Comparison of ENCODE assay signal across 18 cellular contexts in the genomic region with DNA sequence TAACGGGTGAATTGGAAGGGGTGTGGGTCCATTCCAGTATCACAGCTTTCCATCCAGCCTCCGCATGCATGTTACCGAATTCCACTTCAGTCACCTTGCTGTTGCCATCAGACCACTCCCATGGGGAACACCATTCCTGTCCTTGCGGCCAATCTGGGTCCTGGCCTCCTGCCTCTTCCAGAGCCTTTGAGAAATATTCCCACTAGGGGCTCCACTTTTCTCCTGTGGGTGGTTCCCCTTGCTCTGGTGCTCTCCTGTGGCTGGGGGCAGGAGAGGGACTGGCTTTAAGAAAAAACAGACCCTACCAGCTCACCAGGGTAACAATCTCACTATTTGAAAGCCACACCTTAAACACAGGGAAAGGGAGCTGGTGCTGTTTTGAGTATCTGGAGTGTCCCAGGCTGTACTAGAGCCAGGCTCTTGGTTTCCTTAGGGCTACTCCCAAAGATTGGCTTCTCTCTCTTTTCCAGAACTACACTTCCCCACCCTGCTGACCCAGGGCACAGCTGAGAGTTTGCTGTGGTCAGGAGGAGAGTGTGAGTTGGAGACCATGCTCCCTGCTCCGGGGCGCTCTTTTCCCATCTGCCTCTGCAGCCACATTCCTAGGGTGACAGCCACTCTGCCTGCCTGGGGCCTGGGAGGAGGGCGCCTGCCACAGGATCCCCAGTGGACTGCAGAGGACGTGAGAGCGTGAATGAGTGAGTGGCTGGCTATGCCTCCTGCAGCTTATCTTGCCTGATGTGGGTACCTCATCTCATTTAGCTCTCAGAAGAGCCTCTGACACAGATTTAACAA.
"Had no signal": no experiment of that assay in that cellular context is flagged by ENCODE, and none has a peak within 500 bp of the region (broad histone marks: within the 10 kb centered on the region; RNA-seq: fewer than 3 reads in every experiment).

No MANE protein-coding gene starts in this region.

- H3K4me3 ChIP-seq: mucosa of descending colon, smooth muscle cell, suprapubic skin had no signal

- ATAC-seq: activated CD8-positive, alpha-beta T cell treated with anti-CD3 and anti-CD28 coated beads, Interleukin-2, amount 10 ng/mL, durations not matched to agents 7 days and 5 days; activated naive CD4-positive, alpha-beta T cell treated with anti-CD3 and anti-CD28 coated beads, Interleukin-2, amount 50 U/mL, for 72 hours; effector memory CD8-positive, alpha-beta T cell; mucosa of descending colon; naive thymus-derived CD8-positive, alpha-beta T cell; right cardiac atrium; stimulated activated naive CD8-positive, alpha-beta T cell treated with anti-CD3 and anti-CD28 coated beads, Interleukin-15, Interleukin-2, amounts not matched to agents 100 U/mL and 50 U/mL, for 24 hours had no signal

- H3K4me1 ChIP-seq: suprapubic skin had no signal

- DNase-seq: activated CD8-positive, alpha-beta T cell treated with anti-CD3 and anti-CD28 coated beads, Interleukin-2, amount 10 ng/mL, durations not matched to agents 7 days and 5 days; activated T-cell treated with anti-CD3 and anti-CD28 coated beads for 4 hours; central memory CD4-positive, alpha-beta T cell; effector memory CD8-positive, alpha-beta T cell; mucosa of descending colon; naive thymus-derived CD8-positive, alpha-beta T cell; right cardiac atrium; SHP77 treated with DMSO at 0.1 percent for 48 hours; stimulated activated naive CD8-positive, alpha-beta T cell treated with anti-CD3 and anti-CD28 coated beads, Interleukin-15, Interleukin-2, amounts not matched to agents 100 U/mL and 50 U/mL, for 24 hours; WERI-Rb-1 had no signal

- H3K27me3 ChIP-seq: suprapubic skin had no signal

- H3K27me3 Mint-ChIP-seq: dendritic cell treated with granulocyte-macrophage colony-stimulating factor and Interleukin-4, amounts not matched to agents 40 ng/mL and 50 ng/mL, for 4 days had no signal

- H3K36me3 ChIP-seq: suprapubic skin, WERI-Rb-1 had no signal

- FAIRE-seq: frontal cortex had no signal

- H3K27ac Mint-ChIP-seq: activated CD8-positive, alpha-beta T cell treated with anti-CD3 and anti-CD28 coated beads, Interleukin-2, amount 10 ng/mL, durations not matched to agents 7 days and 5 days; dendritic cell treated with granulocyte-macrophage colony-stimulating factor and Interleukin-4, amounts not matched to agents 40 ng/mL and 50 ng/mL, for 4 days; effector memory CD8-positive, alpha-beta T cell; naive thymus-derived CD8-positive, alpha-beta T cell; T-helper 1 cell treated with Interleukin-12 subunit alpha and Interleukin-12 subunit beta and Interleukin-4 antibody, amounts not matched to agents 30 μg/mL and 1 μg/mL, for 36 hours; type B pancreatic cell had no signal

- H3K36me3 Mint-ChIP-seq: activated naive CD4-positive, alpha-beta T cell treated with anti-CD3 and anti-CD28 coated beads, Interleukin-2, amount 50 U/mL, for 72 hours; naive thymus-derived CD8-positive, alpha-beta T cell; type B pancreatic cell had no signal

- H3K9me3 ChIP-seq: mucosa of descending colon, suprapubic skin had no signal

- H3K9me3 Mint-ChIP-seq: activated naive CD4-positive, alpha-beta T cell treated with anti-CD3 and anti-CD28 coated beads, Interleukin-2, amount 50 U/mL, for 72 hours; dendritic cell treated with granulocyte-macrophage colony-stimulating factor and Interleukin-4, amounts not matched to agents 40 ng/mL and 50 ng/mL, for 4 days; effector memory CD8-positive, alpha-beta T cell; naive thymus-derived CD8-positive, alpha-beta T cell; T-helper 1 cell treated with Interleukin-12 subunit alpha and Interleukin-12 subunit beta and Interleukin-4 antibody, amounts not matched to agents 30 μg/mL and 1 μg/mL, for 36 hours; type B pancreatic cell had no signal

- H3K27ac ChIP-seq: epithelial cell of prostate, suprapubic skin, WERI-Rb-1 had no signal

- H3K4me3 Mint-ChIP-seq: activated CD8-positive, alpha-beta T cell treated with anti-CD3 and anti-CD28 coated beads, Interleukin-2, amount 10 ng/mL, durations not matched to agents 7 days and 5 days; dendritic cell treated with granulocyte-macrophage colony-stimulating factor and Interleukin-4, amounts not matched to agents 40 ng/mL and 50 ng/mL, for 4 days; effector memory CD8-positive, alpha-beta T cell; naive thymus-derived CD8-positive, alpha-beta T cell; T-helper 1 cell treated with Interleukin-12 subunit alpha and Interleukin-12 subunit beta and Interleukin-4 antibody, amounts not matched to agents 30 μg/mL and 1 μg/mL, for 36 hours; type B pancreatic cell had no signal
